In genomic region chr6:113457751-113458150, GRCh38 we compare ENCODE assay signal across 1 cellular context.
TF ChIP-seq lines count a peak whose summit lies in the region.

No MANE protein-coding gene starts in this region.

TF ChIP-seq in SK-N-SH treated with all-trans-retinoic acid at 6 μM for 48 hours, 23 proteins besides CTCF, POLR2A, EP300 and RAD21 (continued from another document):
- TF ChIP-seq PATZ1 (CRISPR knock-in tag; IDR thresholded peaks at IDR 0.05; ENCODE audit: borderline replicate concordance) (no peak), RARB (CRISPR knock-in tag; IDR thresholded peaks at IDR 0.05) (no peak), ZFP3 (CRISPR knock-in tag; IDR thresholded peaks at IDR 0.05) (no peak), CREB5 (CRISPR knock-in tag; IDR thresholded peaks at IDR 0.05; ENCODE audit: low read depth) (no peak)
